In genomic region chr17:45086346-45086745, GRCh38 we compare ENCODE assay signal across 17 cellular contexts.
"Had no signal": no experiment of that assay in that cellular context is flagged by ENCODE, and none has a peak within 500 bp of the region (broad histone marks: within the 10 kb centered on the region; RNA-seq: fewer than 3 reads in every experiment).

No MANE protein-coding gene starts in this region.

- H3K27ac Mint-ChIP-seq: activated T-cell treated with anti-CD3 and anti-CD28 coated beads, Interleukin-2, amount 50 U/mL, for 24 hours had no signal

- H3K27ac ChIP-seq: lower lobe of right lung, neutrophil had no signal

- FAIRE-seq: bronchial epithelial cell, colon had no signal

- ATAC-seq: activated CD4-positive, CD25-positive, alpha-beta regulatory T cell treated with anti-CD3 and anti-CD28 coated beads, Interleukin-2, amount 50 U/mL, for 24 hours; activated naive CD4-positive, alpha-beta T cell treated with anti-CD3 and anti-CD28 coated beads, Interleukin-2, amount 50 U/mL, for 72 hours; gastroesophageal sphincter; lower lobe of right lung; naive thymus-derived CD4-positive, alpha-beta T cell; sciatic nerve had no signal

- H3K27me3 ChIP-seq: gastroesophageal sphincter, neutrophil, suprapubic skin had no signal

- H3K9me3 ChIP-seq: gastroesophageal sphincter, lower lobe of right lung, neutrophil, suprapubic skin had no signal

- H3K9me3 Mint-ChIP-seq: activated naive CD4-positive, alpha-beta T cell treated with anti-CD3 and anti-CD28 coated beads, Interleukin-2, amount 50 U/mL, for 72 hours; activated T-cell treated with anti-CD3 and anti-CD28 coated beads, Interleukin-2, amount 50 U/mL, for 24 hours; naive thymus-derived CD4-positive, alpha-beta T cell had no signal

- H3K4me3 Mint-ChIP-seq: activated T-cell treated with anti-CD3 and anti-CD28 coated beads, Interleukin-2, amount 50 U/mL, for 24 hours; naive thymus-derived CD4-positive, alpha-beta T cell had no signal

- DNase-seq: activated CD4-positive, alpha-beta T cell treated with anti-CD3 and anti-CD28 coated beads, Interleukin-2, amount 50 U/mL, for 4 hours; activated effector memory CD4-positive, alpha-beta T cell treated with anti-CD3 and anti-CD28 coated beads, Interleukin-2, amount 50 U/mL, for 16 hours; activated T-cell treated with anti-CD3 and anti-CD28 coated beads, Interleukin-2, amount 50 U/mL, for 24 hours; effector CD4-positive, alpha-beta T cell; lower lobe of right lung; naive thymus-derived CD4-positive, alpha-beta T cell; stimulated activated CD4-positive, alpha-beta T cell treated with anti-CD3 and anti-CD28 coated beads, Interleukin-12 subunit alpha, Interleukin-12 subunit beta, amount 100 ng/mL, for 4 hours; stimulated activated naive CD4-positive, alpha-beta T cell treated with Interleukin-2 at 50 U/mL for 16 hours; SW 1271 had no signal

- H3K4me3 ChIP-seq: gastroesophageal sphincter, lower lobe of right lung, suprapubic skin had no signal

- H3K27me3 Mint-ChIP-seq: activated T-cell treated with anti-CD3 and anti-CD28 coated beads, Interleukin-2, amount 50 U/mL, for 24 hours; naive thymus-derived CD4-positive, alpha-beta T cell had no signal
